8 cellular contexts compared by ENCODE assay signal in genomic region chr7:66590302-66591057, GRCh38. TPM values are rescaled to one million over a fixed set of nuclear protein-coding genes. Genes with fewer than 3 reads are reported as not detected.
DNase-seq lines count a peak whose midpoint lies in the region; ATAC-seq and TF ChIP-seq lines count a peak whose summit lies in the region.
"Not testable (repeated sequence)": the region's sequence is repeated elsewhere in the genome, so short reads cannot be mapped to it uniquely, and the experiment has no call there.

No MANE protein-coding gene starts in this region.

- peak overlapping the region; percentile 25 for H3K27ac Mint-ChIP-seq in activated naive CD8-positive, alpha-beta T cell treated with anti-CD3 and anti-CD28 coated beads for 36 hours
- peak overlapping the region; percentile 99 for H3K27ac Mint-ChIP-seq in endodermal cell
- H3K27ac Mint-ChIP-seq in immature natural killer cell, result peak overlapping the region; percentile 66 to 97 (median 86)
- H3K27ac Mint-ChIP-seq in osteocyte (ENCODE audit: unreplicated experiment), result peak overlapping the region; percentile 97

- peak overlapping the region; percentile 29 for H3K9ac ChIP-seq in HUES6 (ENCODE audit: low read length)
- peak overlapping the region; percentile 94 for H3K9ac ChIP-seq in SK-N-SH
- peak overlapping the region; percentile 98 for H3K9ac ChIP-seq in endodermal cell (ENCODE audit: extremely low read depth, low read length, poor library complexity, severe bottlenecking)

- 73% methylated on average over 11 of the region's 11 CpGs for WGBS in SK-N-SH (ENCODE audit: low lambda C conversion rate)
- 75 to 82% methylated on average over 6 to 11 of the region's 11 CpGs for WGBS in endodermal cell (ENCODE audit: insufficient coverage in 1 of 2, insufficient read length in 1 of 2), 2 experiments
- WGBS in upper lobe of left lung, 2 donors, result 66 to 68% methylated on average over 10 to 11 of the region's 11 CpGs

- not testable (repeated sequence) for H2AFZ ChIP-seq in SK-N-SH (ENCODE audit: low read depth)

- H3K4me1 ChIP-seq in HUES6 (ENCODE audit: control insufficient read depth, insufficient read depth, low read length), result peaks cover 12% of the 10 kb centered on the region; the same call in 1 of the 2 replicates
- H3K4me1 ChIP-seq in SK-N-SH (ENCODE audit: control insufficient read depth in 1 of 2, insufficient read depth in 2 of 2, low read depth in 1 of 2, low read length in 1 of 2), result peaks cover 12 to 13% of the 10 kb centered on the region in 2 experiments; a peak in 3 of 4 replicates
- not testable (repeated sequence) for H3K4me1 ChIP-seq in endodermal cell (ENCODE audit: control insufficient read depth, insufficient read depth, low read length)
- H3K4me1 ChIP-seq in upper lobe of left lung, result peaks cover 23 to 44% (median 30%) of the 10 kb centered on the region in 4 donors

- POLR2A ChIA-PET in SK-N-SH (lab: Yijun Ruan, JAX), result interaction anchor here (0.6 to 1.5 kb wide), 2 partner anchors 64 to 554 kb away, joined by 3 read pairs; no protein-coding TSS in a partner anchor

- H3K9me2 ChIP-seq in SK-N-SH, result not testable (repeated sequence)

- H4K20me1 ChIP-seq in SK-N-SH (ENCODE audit: insufficient read depth), result peaks cover 62% of the 10 kb centered on the region

- not testable (repeated sequence) for TF ChIP-seq RAD21 in SK-N-SH (IDR thresholded peaks at IDR 0.05; ENCODE audit: low read length)

- not testable (repeated sequence) for H3F3A ChIP-seq in SK-N-SH (replicated peaks; ENCODE audit: insufficient read depth)

- H3K9me3 ChIP-seq in HUES6 (ENCODE audit: control insufficient read depth, insufficient read depth, low read depth, low read length) (peaks cover 16% of the 10 kb centered on the region), endodermal cell (ENCODE audit: control insufficient read depth, low read length) (peaks cover 26% of the 10 kb centered on the region)
- not testable (repeated sequence) for H3K9me3 ChIP-seq in SK-N-SH, upper lobe of left lung

- H3K4me1 Mint-ChIP-seq in activated naive CD8-positive, alpha-beta T cell treated with anti-CD3 and anti-CD28 coated beads for 36 hours, result peaks cover 46% of the 10 kb centered on the region
- H3K4me1 Mint-ChIP-seq in endodermal cell (peaks cover 17% of the 10 kb centered on the region), immature natural killer cell (peaks cover 53 to 57% of the 10 kb centered on the region in 2 donors), osteocyte (ENCODE audit: unreplicated experiment) (peaks cover 52% of the 10 kb centered on the region)

- not testable (repeated sequence) for H3K9me3 Mint-ChIP-seq in activated naive CD8-positive, alpha-beta T cell treated with anti-CD3 and anti-CD28 coated beads for 36 hours; immature natural killer cell; osteocyte (ENCODE audit: unreplicated experiment)
- peaks cover 29% of the 10 kb centered on the region for H3K9me3 Mint-ChIP-seq in endodermal cell

- CTCF ChIA-PET in SK-N-SH (lab: Yijun Ruan, JAX), result interaction anchor here (0.6 to 1.9 kb wide), 4 partner anchors 17 to 64 kb away, joined by 3 to 8 read pairs (median 4); no protein-coding TSS in a partner anchor

- H3K4me2 ChIP-seq in SK-N-SH, result peak overlapping the region; percentile 94

- not testable (repeated sequence) for TF ChIP-seq POLR2A in upper lobe of left lung (IDR thresholded peaks at IDR 0.05)

- H3K36me3 Mint-ChIP-seq in activated naive CD8-positive, alpha-beta T cell treated with anti-CD3 and anti-CD28 coated beads for 36 hours; immature natural killer cell; osteocyte (ENCODE audit: unreplicated experiment): not testable (repeated sequence)
- peaks cover 37% of the 10 kb centered on the region for H3K36me3 Mint-ChIP-seq in endodermal cell (ENCODE audit: low read depth)

- not testable (repeated sequence) for H3K27ac ChIP-seq in HUES6 (ENCODE audit: low read depth, low read length); endodermal cell (ENCODE audit: low read depth, low read length)
- H3K27ac ChIP-seq in SK-N-SH (ENCODE audit: low read depth in 2 of 2, low read length in 1 of 2) (peak overlapping the region in 1 of 2 experiments; percentile 95; a peak in 2 of 4 replicates), upper lobe of left lung (peak overlapping the region in 2 of 4 donors; percentile 97)

- peaks cover 13% of the 10 kb centered on the region; the same call in 1 of the 2 replicates for H3K36me3 ChIP-seq in HUES6 (ENCODE audit: control insufficient read depth, insufficient read depth, low read length)
- H3K36me3 ChIP-seq in SK-N-SH (replicated peaks in 1 of 2; ENCODE audit: control insufficient read depth in 1 of 2, insufficient read depth in 2 of 2, low read length in 1 of 2); upper lobe of left lung: not testable (repeated sequence)
- peaks cover 14% of the 10 kb centered on the region for H3K36me3 ChIP-seq in endodermal cell (ENCODE audit: control insufficient read depth, insufficient read depth, low read length)

- H3K79me2 ChIP-seq in SK-N-SH (ENCODE audit: insufficient read depth), result peaks cover 76% of the 10 kb centered on the region

- peak in 1 of 2 donors; percentile 40 for ATAC-seq in upper lobe of left lung (ENCODE audit: low FRiP score in 2 of 2)

- peak; percentile 31 for DNase-seq in COLO829 (ENCODE audit: low spot score)
- not testable (repeated sequence) for DNase-seq in SK-N-SH; activated naive CD8-positive, alpha-beta T cell treated with anti-CD3 and anti-CD28 coated beads for 36 hours; endodermal cell; immature natural killer cell; osteocyte (ENCODE audit: extremely low spot score, unreplicated experiment); upper lobe of left lung

- peak overlapping the region; percentile 94 for H3K4me3 Mint-ChIP-seq in activated naive CD8-positive, alpha-beta T cell treated with anti-CD3 and anti-CD28 coated beads for 36 hours
- H3K4me3 Mint-ChIP-seq in endodermal cell, result peak overlapping the region; percentile 89
- peak overlapping the region; percentile 97 to 99 (median 98) for H3K4me3 Mint-ChIP-seq in immature natural killer cell
- H3K4me3 Mint-ChIP-seq in osteocyte (ENCODE audit: unreplicated experiment), result peak overlapping the region; percentile 91

- TF ChIP-seq CTCF in SK-N-SH (IDR thresholded peaks at IDR 0.05); endodermal cell (conservative IDR thresholded peaks at IDR 0.05); osteocyte (IDR thresholded peaks at IDR 0.05); upper lobe of left lung (IDR thresholded peaks at IDR 0.05): not testable (repeated sequence)

- not testable (repeated sequence) for H3K27me3 ChIP-seq in HUES6 (ENCODE audit: control insufficient read depth, insufficient read depth, low read length); SK-N-SH (ENCODE audit: insufficient read depth); endodermal cell (ENCODE audit: control insufficient read depth, insufficient read depth, low read length, poor library complexity, severe bottlenecking); upper lobe of left lung

- TF ChIP-seq EP300 in SK-N-SH (IDR thresholded peaks at IDR 0.05; ENCODE audit: borderline replicate concordance in 1 of 2, low read depth in 1 of 2, low read length in 1 of 2); upper lobe of left lung (IDR thresholded peaks at IDR 0.05): not testable (repeated sequence)

- not testable (repeated sequence) for H3K27me3 Mint-ChIP-seq in activated naive CD8-positive, alpha-beta T cell treated with anti-CD3 and anti-CD28 coated beads for 36 hours; endodermal cell (ENCODE audit: insufficient read depth); immature natural killer cell (ENCODE audit: low read depth in 3 of 3); osteocyte (ENCODE audit: unreplicated experiment)

- H3K4me3 ChIP-seq in HUES6 (ENCODE audit: low read depth, low read length), result peak overlapping the region; percentile 91
- H3K4me3 ChIP-seq in SK-N-SH (ENCODE audit: low read depth in 2 of 2, low read length in 1 of 2), result peak overlapping the region; percentile 72 to 98; a peak in 3 of 4 replicates
- peak overlapping the region; percentile 89 for H3K4me3 ChIP-seq in endodermal cell (ENCODE audit: low read length)
- peak overlapping the region in 3 of 4 donors; percentile 83 to 93 (median 85) for H3K4me3 ChIP-seq in upper lobe of left lung

RNA-seq across cellular contexts. Expression of gene KCTD7, which starts 38.2 kb away (rescaled TPM):
- polyA plus RNA-seq in SK-N-SH (2012; rRNA removed) (19.5 and 27.4 TPM in 2 replicates), immature natural killer cell (10 to 100 TPM in 1 of 3 donors, 1 to 10 TPM in 2; 4.4 to 20.7 (median 7.5) TPM)
- 9.2 and 11.0 TPM in 2 replicates for polyA plus RNA-seq in SK-N-SH (2012; cell fraction: cytosol; rRNA removed)
- 71.9 and 88.4 TPM in 2 replicates for polyA plus RNA-seq in SK-N-SH (2012; cell fraction: nucleus; rRNA removed)
- total RNA-seq in activated naive CD8-positive, alpha-beta T cell treated with anti-CD3 and anti-CD28 coated beads for 36 hours, result 1 to 10 TPM; 3.5 to 4.3 TPM
- total RNA-seq in endodermal cell (10 to 100 TPM; 13.1 to 15.6 TPM), osteocyte (16.5 and 17.2 TPM in 2 replicates), upper lobe of left lung (10 to 100 TPM in 5 of 6 donors, 1 to 10 TPM in 1; 6.1 to 38.8 (median 13.5) TPM)
- 17.6 TPM for polyA plus RNA-seq in endodermal cell (2013, experiment 1 of 2)
- 16.2 TPM for polyA plus RNA-seq in endodermal cell (2013, experiment 2 of 2)

Comparison
In these comparisons a context has a peak if more than half of its experiments do, and no peak if none do; other contexts are left out.
1. H3K9ac ChIP-seq: peak in every context shown above with its lines; median percentile 98 in endodermal cell; 94 in SK-N-SH; 29 in HUES6.
2. H3K27ac Mint-ChIP-seq: peak in every context shown above with its lines; median percentile 99 in endodermal cell; 97 in osteocyte; 86 in immature natural killer cell; 25 in activated naive CD8-positive, alpha-beta T cell treated with anti-CD3 and anti-CD28 coated beads for 36 hours.